ENCODE assay signal across 1 cellular context in genomic region chr18:79588131-79588635, GRCh38.
TF ChIP-seq lines count a peak whose summit lies in the region.

No MANE protein-coding gene starts in this region.

TF ChIP-seq in GM23338, 12 proteins besides CTCF, POLR2A, EP300 and RAD21:
- TF ChIP-seq, protein P1, sequence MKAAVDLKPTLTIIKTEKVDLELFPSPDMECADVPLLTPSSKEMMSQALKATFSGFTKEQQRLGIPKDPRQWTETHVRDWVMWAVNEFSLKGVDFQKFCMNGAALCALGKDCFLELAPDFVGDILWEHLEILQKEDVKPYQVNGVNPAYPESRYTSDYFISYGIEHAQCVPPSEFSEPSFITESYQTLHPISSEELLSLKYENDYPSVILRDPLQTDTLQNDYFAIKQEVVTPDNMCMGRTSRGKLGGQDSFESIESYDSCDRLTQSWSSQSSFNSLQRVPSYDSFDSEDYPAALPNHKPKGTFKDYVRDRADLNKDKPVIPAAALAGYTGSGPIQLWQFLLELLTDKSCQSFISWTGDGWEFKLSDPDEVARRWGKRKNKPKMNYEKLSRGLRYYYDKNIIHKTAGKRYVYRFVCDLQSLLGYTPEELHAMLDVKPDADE (IDR thresholded peaks at IDR 0.05) = no peak
- TF ChIP-seq NANOG (IDR thresholded peaks at IDR 0.05; ENCODE audit: borderline replicate concordance) (no peak), EZH2phosphoT487 (IDR thresholded peaks at IDR 0.05; ENCODE audit: unreplicated experiment) (no peak), ZNF331 (CRISPR knock-in tag; IDR thresholded peaks at IDR 0.05; ENCODE audit: low read depth) (no peak), ZNF114 (CRISPR knock-in tag; IDR thresholded peaks at IDR 0.05) (no peak), STAT1 (IDR thresholded peaks at IDR 0.05; ENCODE audit: unreplicated experiment) (no peak)
- TF ChIP-seq, protein P2, sequence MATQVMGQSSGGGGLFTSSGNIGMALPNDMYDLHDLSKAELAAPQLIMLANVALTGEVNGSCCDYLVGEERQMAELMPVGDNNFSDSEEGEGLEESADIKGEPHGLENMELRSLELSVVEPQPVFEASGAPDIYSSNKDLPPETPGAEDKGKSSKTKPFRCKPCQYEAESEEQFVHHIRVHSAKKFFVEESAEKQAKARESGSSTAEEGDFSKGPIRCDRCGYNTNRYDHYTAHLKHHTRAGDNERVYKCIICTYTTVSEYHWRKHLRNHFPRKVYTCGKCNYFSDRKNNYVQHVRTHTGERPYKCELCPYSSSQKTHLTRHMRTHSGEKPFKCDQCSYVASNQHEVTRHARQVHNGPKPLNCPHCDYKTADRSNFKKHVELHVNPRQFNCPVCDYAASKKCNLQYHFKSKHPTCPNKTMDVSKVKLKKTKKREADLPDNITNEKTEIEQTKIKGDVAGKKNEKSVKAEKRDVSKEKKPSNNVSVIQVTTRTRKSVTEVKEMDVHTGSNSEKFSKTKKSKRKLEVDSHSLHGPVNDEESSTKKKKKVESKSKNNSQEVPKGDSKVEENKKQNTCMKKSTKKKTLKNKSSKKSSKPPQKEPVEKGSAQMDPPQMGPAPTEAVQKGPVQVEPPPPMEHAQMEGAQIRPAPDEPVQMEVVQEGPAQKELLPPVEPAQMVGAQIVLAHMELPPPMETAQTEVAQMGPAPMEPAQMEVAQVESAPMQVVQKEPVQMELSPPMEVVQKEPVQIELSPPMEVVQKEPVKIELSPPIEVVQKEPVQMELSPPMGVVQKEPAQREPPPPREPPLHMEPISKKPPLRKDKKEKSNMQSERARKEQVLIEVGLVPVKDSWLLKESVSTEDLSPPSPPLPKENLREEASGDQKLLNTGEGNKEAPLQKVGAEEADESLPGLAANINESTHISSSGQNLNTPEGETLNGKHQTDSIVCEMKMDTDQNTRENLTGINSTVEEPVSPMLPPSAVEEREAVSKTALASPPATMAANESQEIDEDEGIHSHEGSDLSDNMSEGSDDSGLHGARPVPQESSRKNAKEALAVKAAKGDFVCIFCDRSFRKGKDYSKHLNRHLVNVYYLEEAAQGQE (IDR thresholded peaks at IDR 0.05; ENCODE audit: unreplicated experiment) = no peak
TF ChIP-seq in GM23338: peak in this region for 0.
